ENCODE assay signal across 2 cellular contexts in genomic region chrY:25091206-25091605, GRCh38. TPM values are rescaled to one million over a fixed set of nuclear protein-coding genes. Genes with fewer than 3 reads are reported as not detected.
"Had no signal": no experiment of that assay in that cellular context is flagged by ENCODE, and none has a peak within 500 bp of the region (broad histone marks: within the 10 kb centered on the region; RNA-seq: fewer than 3 reads in every experiment).

No MANE protein-coding gene starts in this region.

RNA-seq across cellular contexts. Expression of gene BPY2C, which starts 39.3 kb away (rescaled TPM):
- total RNA-seq: G401, GM12878 had no signal
- polyA plus RNA-seq: GM12878 had no signal
